ENCODE assay signal across 31 cellular contexts in genomic region chr7:107667341-107667740, GRCh38.
"Had no signal": no experiment of that assay in that cellular context is flagged by ENCODE, and none has a peak within 500 bp of the region (broad histone marks: within the 10 kb centered on the region; RNA-seq: fewer than 3 reads in every experiment).

No MANE protein-coding gene starts in this region.

- H3K4me1 ChIP-seq: esophagus squamous epithelium, foreskin keratinocyte, gastrocnemius medialis, heart left ventricle had no signal

- H3K27ac Mint-ChIP-seq: activated CD8-positive, alpha-beta T cell treated with anti-CD3 and anti-CD28 coated beads for 36 hours; activated naive CD8-positive, alpha-beta T cell; activated T-helper 17 cell treated with anti-CD3 and anti-CD28 coated beads, Interleukin-2, amount 50 U/mL, for 72 hours; dendritic cell treated with granulocyte-macrophage colony-stimulating factor and Interleukin-4, amounts not matched to agents 40 ng/mL and 50 ng/mL, for 4 days; T-helper 17 cell; T-helper 2 cell treated with Interferon-gamma antibody and Interleukin-4, amounts not matched to agents 5 μg/mL and 100 μg/mL, for 36 hours had no signal

- H3K36me3 Mint-ChIP-seq: activated naive CD8-positive, alpha-beta T cell had no signal

- H3K36me3 ChIP-seq: brain microvascular endothelial cell, esophagus squamous epithelium, gastrocnemius medialis, heart left ventricle had no signal

- H3K4me3 Mint-ChIP-seq: activated CD8-positive, alpha-beta T cell treated with anti-CD3 and anti-CD28 coated beads for 36 hours; activated naive CD8-positive, alpha-beta T cell; activated T-cell treated with anti-CD3 and anti-CD28 coated beads, Interleukin-2, amount 50 U/mL, for 4 hours; activated T-helper 17 cell treated with anti-CD3 and anti-CD28 coated beads, Interleukin-2, amount 50 U/mL, for 72 hours; central memory CD8-positive, alpha-beta T cell; dendritic cell treated with granulocyte-macrophage colony-stimulating factor and Interleukin-4, amounts not matched to agents 40 ng/mL and 50 ng/mL, for 4 days; T-helper 17 cell; T-helper 2 cell treated with Interferon-gamma antibody and Interleukin-4, amounts not matched to agents 5 μg/mL and 100 μg/mL, for 36 hours had no signal

- H3K27me3 ChIP-seq: brain microvascular endothelial cell, gastrocnemius medialis had no signal

- H3K9me3 ChIP-seq: esophagus squamous epithelium, gastrocnemius medialis, heart left ventricle had no signal

- H3K4me1 Mint-ChIP-seq: central memory CD8-positive, alpha-beta T cell; T-helper 17 cell had no signal

- H3K4me3 ChIP-seq: coronary artery, dorsolateral prefrontal cortex, esophagus squamous epithelium, gastrocnemius medialis, heart left ventricle had no signal

- ATAC-seq: activated CD4-positive, CD25-positive, alpha-beta regulatory T cell treated with anti-CD3 and anti-CD28 coated beads, Interleukin-2, amount 50 U/mL, for 24 hours; activated CD8-positive, alpha-beta T cell treated with anti-CD3 and anti-CD28 coated beads for 36 hours; activated T-cell treated with anti-CD3 and anti-CD28 coated beads, Interleukin-2, amount 50 U/mL, for 4 hours; activated T-helper 17 cell treated with anti-CD3 and anti-CD28 coated beads, Interleukin-2, amount 50 U/mL, for 72 hours; gastrocnemius medialis; heart left ventricle; T-helper 17 cell had no signal

- DNase-seq: activated CD4-positive, alpha-beta T cell treated with anti-CD3 and anti-CD28 coated beads for 48 hours; activated CD4-positive, alpha-beta T cell treated with anti-CD3 and anti-CD28 coated beads, Interleukin-2, amount 50 U/mL, for 1 hour; activated CD4-positive, alpha-beta T cell treated with anti-CD3 and anti-CD28 coated beads, Interleukin-2, amount 50 U/mL, for 48 hours; activated CD8-positive, alpha-beta memory T cell treated with anti-CD3 and anti-CD28 coated beads for 24 hours; activated CD8-positive, alpha-beta T cell treated with anti-CD3 and anti-CD28 coated beads for 36 hours; activated effector memory CD4-positive, alpha-beta T cell treated with Interleukin-2 at 50 U/mL for 16 hours; activated gamma-delta T cell treated with Interleukin-2 at 50 U/mL for 16 hours; activated naive CD4-positive, alpha-beta T cell treated with anti-CD3 and anti-CD28 coated beads, Interleukin-2, amount 50 U/mL, for 16 hours; activated naive CD4-positive, alpha-beta T cell treated with Interleukin-2 at 50 U/mL for 16 hours; activated T-cell treated with anti-CD3 and anti-CD28 coated beads, Interleukin-2, amount 50 U/mL, for 4 hours; amygdala; aorta; brain microvascular endothelial cell; dorsolateral prefrontal cortex; effector memory CD4-positive, alpha-beta T cell; esophagus squamous epithelium; gastrocnemius medialis; glutamatergic neuron; heart left ventricle; T-helper 1 cell; T-helper 17 cell; T1000 had no signal

- H3K27ac ChIP-seq: brain microvascular endothelial cell, coronary artery, dorsolateral prefrontal cortex, esophagus squamous epithelium, foreskin keratinocyte, gastrocnemius medialis, heart left ventricle had no signal

- FAIRE-seq: bronchial epithelial cell had no signal

- H3K9me3 Mint-ChIP-seq: activated CD8-positive, alpha-beta T cell treated with anti-CD3 and anti-CD28 coated beads for 36 hours; activated T-cell treated with anti-CD3 and anti-CD28 coated beads, Interleukin-2, amount 50 U/mL, for 4 hours; activated T-helper 17 cell treated with anti-CD3 and anti-CD28 coated beads, Interleukin-2, amount 50 U/mL, for 72 hours; central memory CD8-positive, alpha-beta T cell; dendritic cell treated with granulocyte-macrophage colony-stimulating factor and Interleukin-4, amounts not matched to agents 40 ng/mL and 50 ng/mL, for 4 days; T-helper 2 cell treated with Interferon-gamma antibody and Interleukin-4, amounts not matched to agents 5 μg/mL and 100 μg/mL, for 36 hours had no signal
